In the genomic region with DNA sequence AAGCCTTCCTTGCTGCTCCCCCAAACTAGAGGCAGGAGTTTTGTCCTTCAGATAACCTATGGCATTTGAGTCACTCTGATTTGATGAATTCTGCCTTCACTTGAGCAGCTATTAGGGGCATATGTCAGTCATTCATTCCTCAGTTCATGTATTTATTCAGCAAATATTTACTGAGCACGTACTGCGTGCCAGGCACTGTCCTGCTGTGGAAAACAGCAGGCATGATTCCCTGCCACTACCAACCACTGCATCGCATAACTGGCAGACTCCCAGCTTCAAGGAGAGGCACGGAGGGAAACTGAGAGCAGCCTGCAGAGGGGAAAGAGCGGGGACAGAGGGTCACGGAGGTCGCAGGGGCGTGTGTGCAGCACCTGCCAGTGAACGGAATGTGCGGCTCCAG, we compare ENCODE assay signal across 18 cellular contexts.
"Had no signal": no experiment of that assay in that cellular context is flagged by ENCODE, and none has a peak within 500 bp of the region (broad histone marks: within the 10 kb centered on the region; RNA-seq: fewer than 3 reads in every experiment).

No MANE protein-coding gene starts in this region.

- ATAC-seq: activated CD8-positive, alpha-beta memory T cell treated with anti-CD3 and anti-CD28 coated beads, Interleukin-2, amount 10 ng/mL, durations not matched to agents 7 days and 5 days; esophagus mucosa had no signal

- H3K9ac ChIP-seq: neural progenitor cell had no signal

- H3K4me1 ChIP-seq: neural progenitor cell, vagina had no signal

- H3K9me3 ChIP-seq: ovary, vagina had no signal

- H3K9me3 Mint-ChIP-seq: activated T-cell treated with anti-CD3 and anti-CD28 coated beads, Interleukin-2, amount 50 U/mL, for 24 hours; dendritic cell treated with granulocyte-macrophage colony-stimulating factor and Interleukin-4, amounts not matched to agents 40 ng/mL and 50 ng/mL, for 4 days; neural progenitor cell had no signal

- H3K4me3 Mint-ChIP-seq: activated CD8-positive, alpha-beta memory T cell treated with anti-CD3 and anti-CD28 coated beads, Interleukin-2, amount 10 ng/mL, durations not matched to agents 7 days and 5 days; activated naive CD8-positive, alpha-beta T cell; activated T-cell treated with anti-CD3 and anti-CD28 coated beads, Interleukin-2, amount 50 U/mL, for 24 hours; dendritic cell treated with granulocyte-macrophage colony-stimulating factor and Interleukin-4, amounts not matched to agents 40 ng/mL and 50 ng/mL, for 4 days; neural progenitor cell had no signal

- H3K27ac ChIP-seq: brain microvascular endothelial cell, neural progenitor cell, ovary, skin epidermis, vagina had no signal

- H3K27ac Mint-ChIP-seq: activated CD8-positive, alpha-beta memory T cell treated with anti-CD3 and anti-CD28 coated beads, Interleukin-2, amount 10 ng/mL, durations not matched to agents 7 days and 5 days; activated naive CD8-positive, alpha-beta T cell; activated T-cell treated with anti-CD3 and anti-CD28 coated beads, Interleukin-2, amount 50 U/mL, for 24 hours; dendritic cell treated with granulocyte-macrophage colony-stimulating factor and Interleukin-4, amounts not matched to agents 40 ng/mL and 50 ng/mL, for 4 days; neural progenitor cell had no signal

- H3K4me3 ChIP-seq: neural progenitor cell, ovary, skin epidermis, vagina had no signal

- H3K36me3 ChIP-seq: brain microvascular endothelial cell, neural progenitor cell, ovary, vagina had no signal

- H3K36me3 Mint-ChIP-seq: activated CD8-positive, alpha-beta memory T cell treated with anti-CD3 and anti-CD28 coated beads, Interleukin-2, amount 10 ng/mL, durations not matched to agents 7 days and 5 days; neural progenitor cell had no signal

- H3K27me3 Mint-ChIP-seq: activated CD8-positive, alpha-beta memory T cell treated with anti-CD3 and anti-CD28 coated beads, Interleukin-2, amount 10 ng/mL, durations not matched to agents 7 days and 5 days; activated naive CD8-positive, alpha-beta T cell; activated T-cell treated with anti-CD3 and anti-CD28 coated beads, Interleukin-2, amount 50 U/mL, for 24 hours; dendritic cell treated with granulocyte-macrophage colony-stimulating factor and Interleukin-4, amounts not matched to agents 40 ng/mL and 50 ng/mL, for 4 days had no signal

- H3K4me1 Mint-ChIP-seq: neural progenitor cell had no signal

- DNase-seq: activated CD4-positive, alpha-beta T cell treated with anti-CD3 and anti-CD28 coated beads for 1 hour; activated CD4-positive, alpha-beta T cell treated with anti-CD3 and anti-CD28 coated beads, Interleukin-2, amount 50 U/mL, for 48 hours; activated CD8-positive, alpha-beta memory T cell treated with anti-CD3 and anti-CD28 coated beads, Interleukin-2, amount 10 ng/mL, durations not matched to agents 7 days and 5 days; activated effector memory CD4-positive, alpha-beta T cell treated with anti-CD3 and anti-CD28 coated beads, Interleukin-2, amount 50 U/mL, for 16 hours; activated T-cell treated with anti-CD3 and anti-CD28 coated beads, Interleukin-2, amount 50 U/mL, for 24 hours; amygdala; brain microvascular endothelial cell; cerebellar nuclear complex; mesendoderm; retina; T-helper 9 cell had no signal

- H3K27me3 ChIP-seq: brain microvascular endothelial cell, neural progenitor cell, ovary, vagina had no signal
